In the genomic region with DNA sequence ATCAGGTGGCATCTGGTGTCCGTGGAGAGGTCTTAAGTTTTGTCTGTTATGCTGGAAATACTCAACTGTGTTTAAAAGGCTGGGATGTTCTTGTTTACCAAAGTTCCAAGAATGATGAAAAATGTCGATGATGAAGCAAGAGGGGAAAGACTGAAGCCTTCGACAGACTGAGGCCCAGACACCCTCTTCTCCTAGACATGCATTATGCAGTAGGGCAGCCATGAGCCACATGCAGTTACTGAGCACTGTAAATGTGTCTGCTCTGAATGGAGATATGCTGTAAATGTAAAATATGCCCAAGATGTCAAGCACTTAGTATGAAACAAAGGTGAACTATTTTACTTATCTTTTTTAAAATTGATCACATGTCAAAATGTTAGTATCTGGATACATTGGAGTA, we compare ENCODE assay signal across 35 cellular contexts.
"Had no signal": no experiment of that assay in that cellular context is flagged by ENCODE, and none has a peak within 500 bp of the region (broad histone marks: within the 10 kb centered on the region; RNA-seq: fewer than 3 reads in every experiment).

No MANE protein-coding gene starts in this region.

- H3K27ac ChIP-seq: KMS-11 had no signal

- H3K9ac ChIP-seq: KMS-11 had no signal

- H3K36me3 ChIP-seq: MG63 had no signal

- H3K9me3 ChIP-seq: MG63 had no signal

- H3K27me3 ChIP-seq: MG63 had no signal

- H3K4me2 ChIP-seq: KMS-11 had no signal

- DNase-seq: Karpas-422, Kasumi-1, KBM-7, KG1, MG63, MM.1S, MV-4-11, NCI-H1048, NCI-H1092, NCI-H1092 treated with DMSO at 0.1 percent for 48 hours, NCI-H1105, NCI-H1105 treated with DMSO at 0.1 percent for 48 hours, NCI-H1417, NCI-H1417 treated with DMSO at 0.1 percent for 48 hours, NCI-H1436, NCI-H1436 treated with DMSO at 0.1 percent for 48 hours, NCI-H146, NCI-H1694, NCI-H1694 treated with DMSO at 0.1 percent for 48 hours, NCI-H187, NCI-H187 treated with DMSO at 0.1 percent for 48 hours, NCI-H1930, NCI-H2029, NCI-H2029 treated with DMSO at 0.1 percent for 48 hours, NCI-H2081, NCI-H2081 treated with DMSO at 0.1 percent for 48 hours, NCI-H2107, NCI-H2171, NCI-H2171 treated with DMSO at 0.1 percent for 48 hours, NCI-H2227 treated with DMSO at 0.1 percent for 48 hours, NCI-H226, NCI-H345, NCI-H446, NCI-H446 treated with DMSO at 0.1 percent for 48 hours had no signal

- H3K4me3 ChIP-seq: MG63 had no signal
